13 cellular contexts compared by ENCODE assay signal in genomic region chr17:35062284-35062683, GRCh38. TPM values are rescaled to one million over a fixed set of nuclear protein-coding genes. Genes with fewer than 3 reads are reported as not detected.
DNase-seq lines count a peak whose midpoint lies in the region; ATAC-seq and TF ChIP-seq lines count a peak whose summit lies in the region.
"Had no signal": no experiment of that assay in that cellular context is flagged by ENCODE, and none has a peak within 500 bp of the region (broad histone marks: within the 10 kb centered on the region; RNA-seq: fewer than 3 reads in every experiment).

No MANE protein-coding gene starts in this region.

- CTCF ChIA-PET in activated naive CD4-positive, alpha-beta T cell treated with anti-CD3 and anti-CD28 coated beads, Interleukin-2, amount 10 ng/mL, durations not matched to agents 7 days and 5 days (lab: Charles Lee): interaction anchor here (0.8 to 2.7 kb wide), 5 partner anchors 9 to 40 kb away, joined by 3 to 20 read pairs (median 7); no protein-coding TSS in a partner anchor
- CTCF ChIA-PET in activated CD4-positive, alpha-beta memory T cell treated with anti-CD3 and anti-CD28 coated beads for 36 hours (lab: Charles Lee): interaction anchor here (2.0 to 3.4 kb wide), 4 partner anchors 15 to 27 kb away, joined by 6 to 18 read pairs (median 14); no protein-coding TSS in a partner anchor

- H3K27ac ChIP-seq in foreskin keratinocyte (peak overlapping the region; percentile 91), substantia nigra (ENCODE audit: low read depth, low read length, poor library complexity, severe bottlenecking) (peak overlapping the region; percentile 98)

- peaks cover 23% of the 10 kb centered on the region for H3K4me1 ChIP-seq in foreskin keratinocyte

- H3K4me1 Mint-ChIP-seq in activated naive CD4-positive, alpha-beta T cell treated with anti-CD3 and anti-CD28 coated beads, Interleukin-2, amount 10 ng/mL, durations not matched to agents 7 days and 5 days: peaks cover 45% of the 10 kb centered on the region
- H3K4me1 Mint-ChIP-seq in activated CD4-positive, alpha-beta memory T cell treated with anti-CD3 and anti-CD28 coated beads for 36 hours (ENCODE audit: low read depth): peaks cover 63% of the 10 kb centered on the region

- DNase-seq in activated naive CD4-positive, alpha-beta T cell treated with anti-CD3 and anti-CD28 coated beads, Interleukin-2, amount 10 ng/mL, durations not matched to agents 7 days and 5 days: no peak
- DNase-seq in activated naive CD4-positive, alpha-beta T cell (lab: John Stamatoyannopoulos, UW): no peak
- DNase-seq in activated CD4-positive, alpha-beta memory T cell treated with anti-CD3 and anti-CD28 coated beads for 36 hours: no peak
- DNase-seq in foreskin keratinocyte (no peak), substantia nigra (lab: John Stamatoyannopoulos, UW) (no peak), AML-193 (lab: John Stamatoyannopoulos, UW) (no peak)
- DNase-seq: KBM-7; NCI-H187; NCI-H82; stimulated activated CD8-positive, alpha-beta memory T cell treated with anti-CD3 and anti-CD28 coated beads, Interleukin-4, amount 100 ng/mL, for 48 hours had no signal

- TF ChIP-seq CTCF in foreskin keratinocyte (conservative IDR thresholded peaks at IDR 0.05): no peak

- POLR2A ChIA-PET in activated CD4-positive, alpha-beta memory T cell treated with anti-CD3 and anti-CD28 coated beads for 36 hours (lab: Charles Lee): interaction anchor here (1.7 to 4.0 kb wide), 3 partner anchors 10 to 20 kb away, joined by 5 to 41 read pairs (median 27); no protein-coding TSS in a partner anchor

- peak overlapping the region; percentile 35 for H3K4me3 Mint-ChIP-seq in activated naive CD4-positive, alpha-beta T cell treated with anti-CD3 and anti-CD28 coated beads, Interleukin-2, amount 10 ng/mL, durations not matched to agents 7 days and 5 days
- peak overlapping the region; percentile 35 for H3K4me3 Mint-ChIP-seq in activated CD4-positive, alpha-beta memory T cell treated with anti-CD3 and anti-CD28 coated beads for 36 hours

- intact Hi-C loops in activated CD4-positive, alpha-beta memory T cell treated with anti-CD3 and anti-CD28 coated beads for 36 hours (cut with micrococcal nuclease): loop anchor here (2.0 to 5.0 kb wide), 3 partner anchors 19 to 745 kb away; partner anchors contain the start of genes LIG3 and TAF15

- peak overlapping the region; percentile 92 for H3K27ac Mint-ChIP-seq in activated naive CD4-positive, alpha-beta T cell treated with anti-CD3 and anti-CD28 coated beads, Interleukin-2, amount 10 ng/mL, durations not matched to agents 7 days and 5 days
- peak overlapping the region; percentile 76 for H3K27ac Mint-ChIP-seq in activated CD4-positive, alpha-beta memory T cell treated with anti-CD3 and anti-CD28 coated beads for 36 hours

- no peak for ATAC-seq in foreskin keratinocyte
- ATAC-seq in GM18861 (IDR thresholded peaks at IDR 0.05; ENCODE audit: unreplicated experiment): no peak
- ATAC-seq in GM19395 (IDR thresholded peaks at IDR 0.05; ENCODE audit: unreplicated experiment): no peak

- H3K27me3 Mint-ChIP-seq in activated naive CD4-positive, alpha-beta T cell treated with anti-CD3 and anti-CD28 coated beads, Interleukin-2, amount 10 ng/mL, durations not matched to agents 7 days and 5 days: no peaks in the 10 kb centered on the region
- no peaks in the 10 kb centered on the region for H3K27me3 Mint-ChIP-seq in activated CD4-positive, alpha-beta memory T cell treated with anti-CD3 and anti-CD28 coated beads for 36 hours

- no peaks in the 10 kb centered on the region for H3K9me3 Mint-ChIP-seq in activated naive CD4-positive, alpha-beta T cell treated with anti-CD3 and anti-CD28 coated beads, Interleukin-2, amount 10 ng/mL, durations not matched to agents 7 days and 5 days
- no peaks in the 10 kb centered on the region for H3K9me3 Mint-ChIP-seq in activated CD4-positive, alpha-beta memory T cell treated with anti-CD3 and anti-CD28 coated beads for 36 hours

- H3K27me3 ChIP-seq in foreskin keratinocyte: no peaks in the 10 kb centered on the region

- peaks cover 34% of the 10 kb centered on the region for H3K36me3 Mint-ChIP-seq in activated naive CD4-positive, alpha-beta T cell treated with anti-CD3 and anti-CD28 coated beads, Interleukin-2, amount 10 ng/mL, durations not matched to agents 7 days and 5 days
- peaks cover 24% of the 10 kb centered on the region for H3K36me3 Mint-ChIP-seq in activated CD4-positive, alpha-beta memory T cell treated with anti-CD3 and anti-CD28 coated beads for 36 hours

RNA-seq across cellular contexts. Expression of gene RFFL, which starts 1.2 kb away (rescaled TPM):
- total RNA-seq in activated CD4-positive, alpha-beta memory T cell treated with anti-CD3 and anti-CD28 coated beads for 36 hours: 10 to 100 TPM; 30.5 to 32.8 TPM
- 22.1 and 23.6 TPM in 2 replicates for total RNA-seq in foreskin keratinocyte
- polyA plus RNA-seq in foreskin keratinocyte: 6.1 and 7.0 TPM in 2 replicates

RNA-seq across cellular contexts. Expression of gene RAD51D, which starts 57.4 kb away (rescaled TPM):
- 10 to 100 TPM; 29.7 to 36.7 TPM for total RNA-seq in activated CD4-positive, alpha-beta memory T cell treated with anti-CD3 and anti-CD28 coated beads for 36 hours
- total RNA-seq in foreskin keratinocyte: 9.6 and 11.0 TPM in 2 replicates
- 5.8 and 7.2 TPM in 2 replicates for polyA plus RNA-seq in foreskin keratinocyte

RNA-seq across cellular contexts. Expression of gene FNDC8, which starts 59.1 kb away (rescaled TPM):
- total RNA-seq in activated CD4-positive, alpha-beta memory T cell treated with anti-CD3 and anti-CD28 coated beads for 36 hours: not detected
- total RNA-seq in foreskin keratinocyte: not detected in 2 replicates
- not detected in 2 replicates for polyA plus RNA-seq in foreskin keratinocyte
- total RNA-seq: frontal cortex had no signal
